7 cellular contexts compared by ENCODE assay signal in genomic region chr22:31970490-31971444, GRCh38. TPM values are rescaled to one million over a fixed set of nuclear protein-coding genes. Genes with fewer than 3 reads are reported as not detected.
DNase-seq lines count a peak whose midpoint lies in the region; ATAC-seq and TF ChIP-seq lines count a peak whose summit lies in the region.

No MANE protein-coding gene starts in this region.

- ATAC-seq in HG03280 (IDR thresholded peaks at IDR 0.05; ENCODE audit: unreplicated experiment) (peak; percentile 71), lung (ENCODE audit: insufficient read depth, low FRiP score) (peak; percentile 94)
- peak; percentile 99 for ATAC-seq in activated CD8-positive, alpha-beta T cell treated with anti-CD3 and anti-CD28 coated beads for 36 hours

- no peak overlapping the region for H3K27ac Mint-ChIP-seq in activated CD8-positive, alpha-beta T cell treated with anti-CD3 and anti-CD28 coated beads for 36 hours

- no peaks in the 10 kb centered on the region for H3K27me3 ChIP-seq in lung (ENCODE audit: control insufficient read depth, insufficient read depth)

- DNase-seq in GM13976 (ENCODE audit: low spot score): peak; percentile 95
- peak; percentile 68 for DNase-seq in NCI-H748 treated with DMSO at 0.1 percent for 48 hours (lab: John Stamatoyannopoulos, UW)
- DNase-seq in activated CD8-positive, alpha-beta T cell treated with anti-CD3 and anti-CD28 coated beads for 36 hours: peak; percentile 86
- peak; percentile 97 for DNase-seq in ecto neural progenitor cell (ENCODE audit: low spot score)
- DNase-seq in lung (ENCODE audit: low spot score): peak; percentile 86
- DNase-seq in stimulated activated CD4-positive, alpha-beta T cell treated with anti-CD3 and anti-CD28 coated beads, TNF-alpha, amount 100 ng/mL, for 24 hours (ENCODE audit: low read depth in 3 of 3): peak; percentile 70 to 81 (median 75)

- H3K36me3 Mint-ChIP-seq in activated CD8-positive, alpha-beta T cell treated with anti-CD3 and anti-CD28 coated beads for 36 hours (ENCODE audit: low read depth): no peaks in the 10 kb centered on the region

- H3K27me3 Mint-ChIP-seq in activated CD8-positive, alpha-beta T cell treated with anti-CD3 and anti-CD28 coated beads for 36 hours: no peaks in the 10 kb centered on the region

- H3K9me3 Mint-ChIP-seq in activated CD8-positive, alpha-beta T cell treated with anti-CD3 and anti-CD28 coated beads for 36 hours: no peaks in the 10 kb centered on the region

- CTCF ChIA-PET in activated CD8-positive, alpha-beta T cell treated with anti-CD3 and anti-CD28 coated beads for 36 hours (lab: Charles Lee): interaction anchor here (0.6 to 4.0 kb wide), 67 partner anchors 8 to 520 kb away, joined by 3 to 46 read pairs (median 4); partner anchors contain the start of genes DEPDC5, PISD and RTCB

- peaks cover 0 to 5% of the 10 kb centered on the region in 2 donors for H3K4me1 ChIP-seq in lung (ENCODE audit: control insufficient read depth in 2 of 2, insufficient read depth in 2 of 2, low read length in 2 of 2)

- peaks cover 12% of the 10 kb centered on the region for H3K4me1 Mint-ChIP-seq in activated CD8-positive, alpha-beta T cell treated with anti-CD3 and anti-CD28 coated beads for 36 hours (ENCODE audit: low read depth)

- WGBS in lung, 2 donors: 15 to 19% methylated on average over 44 to 55 of the region's 55 CpGs

- H3K36me3 ChIP-seq in lung (ENCODE audit: control insufficient read depth in 2 of 2, insufficient read depth in 2 of 2, low read length in 2 of 2): no peaks in the 10 kb centered on the region

- in situ Hi-C loops in GM13976 (cut with MboI; ENCODE audit: low sequenced_read_pairs, unreplicated experiment): loop anchor here (10.0 kb wide), 1 partner anchor 104 kb away; no protein-coding TSS in a partner anchor

- TF ChIP-seq CTCF in GM13976 (IDR thresholded peaks at IDR 0.05; ENCODE audit: borderline replicate concordance, control extremely low read depth, extremely low read depth, insufficient read depth, missing control alignments) (peak; percentile 91), lung (IDR thresholded peaks at IDR 0.05; ENCODE audit: control extremely low read depth, extremely low read depth) (peak; percentile 87)
- peak; percentile 92 for TF ChIP-seq CTCF in activated CD8-positive, alpha-beta T cell treated with anti-CD3 and anti-CD28 coated beads for 36 hours (IDR thresholded peaks at IDR 0.05)

- H3K27ac ChIP-seq in lung (ENCODE audit: low read depth in 1 of 2, low read length in 1 of 2): no peak overlapping the region

- H3K4me3 Mint-ChIP-seq in activated CD8-positive, alpha-beta T cell treated with anti-CD3 and anti-CD28 coated beads for 36 hours: peak overlapping the region; percentile 66

- intact Hi-C loops in activated CD8-positive, alpha-beta T cell treated with anti-CD3 and anti-CD28 coated beads for 36 hours (cut with micrococcal nuclease): loop anchor here (5.0 kb wide), 1 partner anchor 297 kb away; no protein-coding TSS in a partner anchor

- POLR2A ChIA-PET in activated CD8-positive, alpha-beta T cell treated with anti-CD3 and anti-CD28 coated beads for 36 hours (lab: Charles Lee): no interaction called here

- H3K4me3 ChIP-seq in lung: no peak overlapping the region

- peaks cover 0 to 1% of the 10 kb centered on the region in 2 donors for H3K9me3 ChIP-seq in lung (ENCODE audit: control insufficient read depth in 2 of 2, insufficient read depth in 1 of 2, low read length in 1 of 2)

RNA-seq across cellular contexts. Expression of gene YWHAH, which starts 26.4 kb away (rescaled TPM):
- total RNA-seq in activated CD8-positive, alpha-beta T cell treated with anti-CD3 and anti-CD28 coated beads for 36 hours: 100 to 1,000 TPM; 123 to 126 TPM
- total RNA-seq in lung: 100 to 1,000 TPM in 1 of 2 donors, 10 to 100 TPM in 1; 50.1 to 151 TPM
- polyA plus RNA-seq in lung: 10 to 100 TPM; 89.5 to 90.5 TPM
